Comparison of ENCODE assay signal across 32 cellular contexts in the genomic region with DNA sequence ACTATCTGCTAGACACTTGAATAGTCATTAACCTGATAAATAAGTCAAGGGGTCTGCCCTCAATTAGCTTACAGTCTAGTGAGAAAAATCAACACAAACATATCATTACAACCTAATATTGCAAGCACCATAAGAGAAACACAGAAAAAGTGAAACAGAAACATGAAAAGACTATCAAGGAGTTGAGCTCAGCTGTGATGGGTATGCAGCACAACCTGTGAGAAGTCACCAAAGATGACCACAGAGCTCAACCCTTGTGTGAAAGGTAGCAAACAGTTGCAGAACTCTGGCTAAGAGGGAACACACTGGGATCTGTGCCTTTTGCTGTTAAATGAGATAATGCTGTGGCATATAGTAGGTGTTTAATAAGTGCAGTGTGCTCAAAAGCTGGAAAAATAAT.
"Had no signal": no experiment of that assay in that cellular context is flagged by ENCODE, and none has a peak within 500 bp of the region (broad histone marks: within the 10 kb centered on the region; RNA-seq: fewer than 3 reads in every experiment).

No MANE protein-coding gene starts in this region.

- H3K4me1 Mint-ChIP-seq: activated B cell treated with CpG ODN at 0.5 μM for 24 hours; activated CD4-positive, alpha-beta memory T cell treated with anti-CD3 and anti-CD28 coated beads, Interleukin-2, amount 10 ng/mL, durations not matched to agents 7 days and 5 days; activated CD4-positive, alpha-beta T cell treated with anti-CD3 and anti-CD28 coated beads for 36 hours; activated CD4-positive, alpha-beta T cell treated with anti-CD3 and anti-CD28 coated beads, Interleukin-2, amount 10 ng/mL, durations not matched to agents 24 days and 14 days; activated CD4-positive, alpha-beta T cell treated with anti-CD3 and anti-CD28 coated beads, Interleukin-2, amount 10 ng/mL, durations not matched to agents 7 days and 5 days; activated CD8-positive, alpha-beta memory T cell treated with anti-CD3 and anti-CD28 coated beads, Interleukin-2, amount 10 ng/mL, durations not matched to agents 7 days and 5 days; T-helper 17 cell had no signal

- H3K36me3 Mint-ChIP-seq: activated CD4-positive, alpha-beta memory T cell treated with anti-CD3 and anti-CD28 coated beads for 36 hours; activated CD8-positive, alpha-beta memory T cell treated with anti-CD3 and anti-CD28 coated beads, Interleukin-2, amount 10 ng/mL, durations not matched to agents 7 days and 5 days; WTC11 had no signal

- H3K36me3 ChIP-seq: WERI-Rb-1 had no signal

- H3K27me3 Mint-ChIP-seq: activated CD4-positive, alpha-beta memory T cell treated with anti-CD3 and anti-CD28 coated beads, Interleukin-2, amount 10 ng/mL, durations not matched to agents 7 days and 5 days; activated CD4-positive, alpha-beta T cell treated with anti-CD3 and anti-CD28 coated beads for 36 hours had no signal

- H3K27ac ChIP-seq: VCaP, WERI-Rb-1 had no signal

- DNase-seq: activated B cell treated with CpG ODN at 0.5 μM for 24 hours; activated CD4-positive, alpha-beta memory T cell treated with anti-CD3 and anti-CD28 coated beads for 36 hours; activated CD4-positive, alpha-beta memory T cell treated with anti-CD3 and anti-CD28 coated beads, Interleukin-2, amount 10 ng/mL, durations not matched to agents 7 days and 5 days; activated CD4-positive, alpha-beta T cell treated with anti-CD3 and anti-CD28 coated beads for 1 hour; activated CD4-positive, alpha-beta T cell treated with anti-CD3 and anti-CD28 coated beads for 36 hours; activated CD4-positive, alpha-beta T cell treated with anti-CD3 and anti-CD28 coated beads for 4 hours; activated CD4-positive, alpha-beta T cell treated with anti-CD3 and anti-CD28 coated beads for 48 hours; activated CD4-positive, alpha-beta T cell treated with anti-CD3 and anti-CD28 coated beads, Interleukin-2, amount 10 ng/mL, durations not matched to agents 24 days and 14 days; activated CD4-positive, alpha-beta T cell treated with anti-CD3 and anti-CD28 coated beads, Interleukin-2, amount 10 ng/mL, durations not matched to agents 7 days and 5 days; activated CD4-positive, alpha-beta T cell treated with anti-CD3 and anti-CD28 coated beads, Interleukin-2, amount 50 U/mL, for 1 hour; activated CD4-positive, alpha-beta T cell treated with anti-CD3 and anti-CD28 coated beads, Interleukin-2, amount 50 U/mL, for 4 hours; activated CD4-positive, alpha-beta T cell treated with anti-CD3 and anti-CD28 coated beads, Interleukin-2, amount 50 U/mL, for 48 hours; activated CD4-positive, CD25-positive, alpha-beta regulatory T cell; activated CD4-positive, CD25-positive, alpha-beta regulatory T cell treated with anti-CD3 and anti-CD28 coated beads, Interleukin-2, amount 50 U/mL, for 72 hours; activated CD8-positive, alpha-beta memory T cell treated with anti-CD3 and anti-CD28 coated beads for 24 hours; activated CD8-positive, alpha-beta memory T cell treated with anti-CD3 and anti-CD28 coated beads, Interleukin-2, amount 10 ng/mL, durations not matched to agents 7 days and 5 days; activated CD8-positive, alpha-beta memory T cell treated with anti-CD3 and anti-CD28 coated beads, Interleukin-2, amount 50 U/mL, for 4 hours; activated CD8-positive, alpha-beta memory T cell treated with anti-CD3 and anti-CD28 coated beads, Interleukin-2, amount 50 U/mL, for 48 hours; activated CD8-positive, alpha-beta T cell treated with anti-CD3 and anti-CD28 coated beads for 36 hours; activated CD8-positive, alpha-beta T cell treated with anti-CD3 and anti-CD28 coated beads, Interleukin-2, amount 10 ng/mL, durations not matched to agents 7 days and 5 days; activated T-cell treated with anti-CD3 and anti-CD28 coated beads for 4 hours; T-helper 1 cell; T-helper 17 cell; T-helper 2 cell; T-helper 9 cell; T1000; WERI-Rb-1 had no signal

- ATAC-seq: activated CD4-positive, alpha-beta T cell treated with anti-CD3 and anti-CD28 coated beads for 36 hours; activated CD4-positive, CD25-positive, alpha-beta regulatory T cell treated with anti-CD3 and anti-CD28 coated beads, Interleukin-2, amount 50 U/mL, for 24 hours; activated CD8-positive, alpha-beta memory T cell treated with anti-CD3 and anti-CD28 coated beads, Interleukin-2, amount 10 ng/mL, durations not matched to agents 7 days and 5 days; activated CD8-positive, alpha-beta T cell treated with anti-CD3 and anti-CD28 coated beads for 36 hours; activated CD8-positive, alpha-beta T cell treated with anti-CD3 and anti-CD28 coated beads, Interleukin-2, amount 10 ng/mL, durations not matched to agents 7 days and 5 days; T-helper 17 cell; WTC11 had no signal

- H3K27ac Mint-ChIP-seq: activated B cell treated with CpG ODN at 0.5 μM for 24 hours; activated CD4-positive, alpha-beta memory T cell treated with anti-CD3 and anti-CD28 coated beads for 36 hours; activated CD4-positive, alpha-beta memory T cell treated with anti-CD3 and anti-CD28 coated beads, Interleukin-2, amount 10 ng/mL, durations not matched to agents 7 days and 5 days; activated CD4-positive, alpha-beta T cell treated with anti-CD3 and anti-CD28 coated beads for 36 hours; activated CD4-positive, alpha-beta T cell treated with anti-CD3 and anti-CD28 coated beads, Interleukin-2, amount 10 ng/mL, durations not matched to agents 24 days and 14 days; activated CD4-positive, alpha-beta T cell treated with anti-CD3 and anti-CD28 coated beads, Interleukin-2, amount 10 ng/mL, durations not matched to agents 7 days and 5 days; activated CD8-positive, alpha-beta memory T cell treated with anti-CD3 and anti-CD28 coated beads, Interleukin-2, amount 10 ng/mL, durations not matched to agents 7 days and 5 days; activated CD8-positive, alpha-beta T cell treated with anti-CD3 and anti-CD28 coated beads for 36 hours; activated CD8-positive, alpha-beta T cell treated with anti-CD3 and anti-CD28 coated beads, Interleukin-2, amount 10 ng/mL, durations not matched to agents 7 days and 5 days; T-helper 1 cell treated with Interleukin-12 subunit alpha and Interleukin-12 subunit beta and Interleukin-4 antibody, amounts not matched to agents 30 μg/mL and 1 μg/mL, for 36 hours; T-helper 17 cell; T-helper 2 cell treated with Interferon-gamma antibody and Interleukin-4, amounts not matched to agents 5 μg/mL and 100 μg/mL, for 36 hours; WTC11 had no signal

- H3K4me3 Mint-ChIP-seq: activated B cell treated with CpG ODN at 0.5 μM for 24 hours; activated CD4-positive, alpha-beta memory T cell treated with anti-CD3 and anti-CD28 coated beads for 36 hours; activated CD4-positive, alpha-beta memory T cell treated with anti-CD3 and anti-CD28 coated beads, Interleukin-2, amount 10 ng/mL, durations not matched to agents 7 days and 5 days; activated CD4-positive, alpha-beta T cell treated with anti-CD3 and anti-CD28 coated beads for 36 hours; activated CD4-positive, alpha-beta T cell treated with anti-CD3 and anti-CD28 coated beads, Interleukin-2, amount 10 ng/mL, durations not matched to agents 24 days and 14 days; activated CD4-positive, alpha-beta T cell treated with anti-CD3 and anti-CD28 coated beads, Interleukin-2, amount 10 ng/mL, durations not matched to agents 7 days and 5 days; activated CD8-positive, alpha-beta memory T cell treated with anti-CD3 and anti-CD28 coated beads, Interleukin-2, amount 10 ng/mL, durations not matched to agents 7 days and 5 days; activated CD8-positive, alpha-beta T cell treated with anti-CD3 and anti-CD28 coated beads for 36 hours; activated CD8-positive, alpha-beta T cell treated with anti-CD3 and anti-CD28 coated beads, Interleukin-2, amount 10 ng/mL, durations not matched to agents 7 days and 5 days; T-helper 1 cell treated with Interleukin-12 subunit alpha and Interleukin-12 subunit beta and Interleukin-4 antibody, amounts not matched to agents 30 μg/mL and 1 μg/mL, for 36 hours; T-helper 17 cell; T-helper 2 cell treated with Interferon-gamma antibody and Interleukin-4, amounts not matched to agents 5 μg/mL and 100 μg/mL, for 36 hours; WTC11 had no signal

- H3K9me3 Mint-ChIP-seq: activated B cell treated with CpG ODN at 0.5 μM for 24 hours; activated CD4-positive, alpha-beta memory T cell treated with anti-CD3 and anti-CD28 coated beads for 36 hours; activated CD4-positive, alpha-beta memory T cell treated with anti-CD3 and anti-CD28 coated beads, Interleukin-2, amount 10 ng/mL, durations not matched to agents 7 days and 5 days; activated CD4-positive, alpha-beta T cell treated with anti-CD3 and anti-CD28 coated beads, Interleukin-2, amount 10 ng/mL, durations not matched to agents 24 days and 14 days; activated CD4-positive, alpha-beta T cell treated with anti-CD3 and anti-CD28 coated beads, Interleukin-2, amount 10 ng/mL, durations not matched to agents 7 days and 5 days; activated CD8-positive, alpha-beta T cell treated with anti-CD3 and anti-CD28 coated beads for 36 hours; T-helper 1 cell treated with Interleukin-12 subunit alpha and Interleukin-12 subunit beta and Interleukin-4 antibody, amounts not matched to agents 30 μg/mL and 1 μg/mL, for 36 hours; T-helper 2 cell treated with Interferon-gamma antibody and Interleukin-4, amounts not matched to agents 5 μg/mL and 100 μg/mL, for 36 hours; WTC11 had no signal
